Comparison of ENCODE assay signal across 9 cellular contexts in genomic region chr11:67466962-67467771, GRCh38. TPM values are rescaled to one million over a fixed set of nuclear protein-coding genes. Genes with fewer than 3 reads are reported as not detected.
DNase-seq lines count a peak whose midpoint lies in the region; ATAC-seq, FAIRE-seq and TF ChIP-seq lines count a peak whose summit lies in the region.
"Had no signal": no experiment of that assay in that cellular context is flagged by ENCODE, and none has a peak within 500 bp of the region (broad histone marks: within the 10 kb centered on the region; RNA-seq: fewer than 3 reads in every experiment).

No MANE protein-coding gene starts in this region.

- H2BK120ac ChIP-seq in H1 (replicated peaks; ENCODE audit: low read depth, low read length), result no peak overlapping the region

- DNase-seq in Calu3 (no peak), PC-3 (no peak), H1 (ENCODE audit: low read depth in 1 of 2, low spot score in 2 of 2) (no peak), pancreas (peak in 4 of 6 donors; percentile 32 to 79 (median 46)), superior temporal gyrus (ENCODE audit: extremely low spot score) (no peak), GOT3 (lab: John Stamatoyannopoulos, UW) (no peak), H4 (ENCODE audit: low spot score) (no peak)
- DNase-seq: activated effector memory CD4-positive, alpha-beta T cell treated with Interleukin-2 at 50 U/mL for 16 hours had no signal

- peak overlapping the region; percentile 99 for H3K4me2 ChIP-seq in PC-3 (ENCODE audit: low read length)
- peak overlapping the region; percentile 81 to 86; a peak in 3 of 4 replicates for H3K4me2 ChIP-seq in H1 (ENCODE audit: insufficient read depth in 1 of 2, low read depth in 2 of 2, low read length in 2 of 2)

- H3K27ac ChIP-seq in PC-3 (ENCODE audit: low read length) (peak overlapping the region; percentile 90), H1 (ENCODE audit: low read depth, low read length) (no peak overlapping the region), pancreas (peak overlapping the region in 2 of 4 donors; percentile 84 to 89)

- H3K4me1 ChIP-seq in PC-3 (ENCODE audit: insufficient read depth, low read length) (peaks cover 41% of the 10 kb centered on the region), H1 (replicated peaks in 1 of 4; ENCODE audit: control insufficient read depth in 3 of 4, insufficient read depth in 4 of 4, low read length in 3 of 4) (peaks cover 2 to 14% (median 6%) of the 10 kb centered on the region in 4 experiments; a peak in 6 of 7 replicates), pancreas (peaks cover 0 to 23% (median 6%) of the 10 kb centered on the region in 3 donors)

- H3K79me2 ChIP-seq in PC-3 (ENCODE audit: low read length) (peaks cover 28% of the 10 kb centered on the region), H1 (ENCODE audit: control insufficient read depth in 1 of 2, insufficient read depth in 2 of 2, low read length in 2 of 2) (peaks cover 0 to 3% of the 10 kb centered on the region in 2 experiments; a peak in 2 of 4 replicates)

- H3K23me2 ChIP-seq in H1 (ENCODE audit: low read depth, low read length), result peaks cover 6% of the 10 kb centered on the region

- no peak overlapping the region for H2BK12ac ChIP-seq in H1 (ENCODE audit: low read depth, low read length)

- H2AK5ac ChIP-seq in H1 (ENCODE audit: low read depth, low read length), result no peak overlapping the region

- peaks cover 13% of the 10 kb centered on the region for H3F3A ChIP-seq in PC-3 (ENCODE audit: low read length, unreplicated experiment)

- no peak overlapping the region for H3K14ac ChIP-seq in H1 (ENCODE audit: insufficient read length)

- no peaks in the 10 kb centered on the region for H3K9me2 ChIP-seq in PC-3 (replicated peaks; ENCODE audit: low read length)

- FAIRE-seq in H1 (lab: Jason Lieb, UNC), result no peak
- no peak for FAIRE-seq in pancreas (lab: Jason Lieb, UNC)

- no peak for TF ChIP-seq POLR2A in H1 (IDR thresholded peaks at IDR 0.05; ENCODE audit: control extremely low read depth in 1 of 2, low read depth in 2 of 2, low read length in 2 of 2)

- H3K4me3 ChIP-seq in PC-3 (ENCODE audit: low read length), result peak overlapping the region; percentile 85
- peak overlapping the region in 1 of 4 experiments; percentile 90; a peak in 2 of 8 replicates for H3K4me3 ChIP-seq in H1 (ENCODE audit: extremely low read depth in 1 of 4, insufficient read depth in 2 of 4, low read depth in 3 of 4, low read length in 4 of 4)
- peak overlapping the region in 3 of 4 donors; percentile 76 to 98 (median 96) for H3K4me3 ChIP-seq in pancreas

- 88% methylated on average over 8 of the region's 11 CpGs; no CpG with 5 or more reads in 1 of the 2 experiments for WGBS in H1 (ENCODE audit: extremely low coverage in 1 of 2, insufficient coverage in 1 of 2, insufficient read length in 1 of 2, insufficient replicate concordance in 2 of 2, low coverage in 1 of 2, low lambda C conversion rate in 2 of 2, missing lambda C conversion rate in 1 of 2), 2 experiments
- WGBS in pancreas, 2 donors, result 29 to 36% methylated on average over 11 of the region's 11 CpGs

- H3K4me3 Mint-ChIP-seq in Calu3 (ENCODE audit: low read depth, unreplicated experiment), result peak overlapping the region; percentile 85

- no peaks in the 10 kb centered on the region for H3K9me3 Mint-ChIP-seq in Calu3 (ENCODE audit: low read depth, unreplicated experiment)

- H3K36me3 Mint-ChIP-seq in Calu3 (ENCODE audit: insufficient read depth, unreplicated experiment), result peaks cover 55% of the 10 kb centered on the region

- no peak overlapping the region for H3K56ac ChIP-seq in H1 (replicated peaks; ENCODE audit: insufficient read length, low read depth, low read length)

- H2BK5ac ChIP-seq in H1 (ENCODE audit: low read depth, low read length), result no peak overlapping the region

- peaks cover 6% of the 10 kb centered on the region for H3K27me3 Mint-ChIP-seq in Calu3 (ENCODE audit: unreplicated experiment)

- H2BK20ac ChIP-seq in H1 (ENCODE audit: low read length), result no peak overlapping the region

- H3K27me3 ChIP-seq in PC-3 (ENCODE audit: low read length), result no peaks in the 10 kb centered on the region
- H3K27me3 ChIP-seq in H1 (replicated peaks in 1 of 4; ENCODE audit: control insufficient read depth in 3 of 4, extremely low read depth in 1 of 4, insufficient read depth in 3 of 4, low read length in 3 of 4), result no peaks in the 10 kb centered on the region
- H3K27me3 ChIP-seq in pancreas, result no peaks in the 10 kb centered on the region

- no peak for ATAC-seq in PC-3
- no peak for ATAC-seq in pancreas
- no peak for ATAC-seq in GM21360 (IDR thresholded peaks at IDR 0.05; ENCODE audit: unreplicated experiment)

- peaks cover 43% of the 10 kb centered on the region for H3K4me1 Mint-ChIP-seq in Calu3 (ENCODE audit: low read depth, unreplicated experiment)

- CTCF ChIA-PET in Calu3 (lab: Charles Lee), result interaction anchor here (0.5 to 1.1 kb wide), 2 partner anchors 92 to 110 kb away, joined by 3 read pairs; no protein-coding TSS in a partner anchor
- CTCF ChIA-PET in PC-3 (lab: Charles Lee), result interaction anchor here (2.0 kb wide), 1 partner anchor 66 kb away, joined by 15 read pairs; the partner anchor contains the start of gene PPP1CA
- CTCF ChIA-PET in H1 (lab: Charles Lee; ENCODE audit: partially characterized antibody), result interaction anchor here (0.6 to 2.3 kb wide), 12 partner anchors 8 to 297 kb away, joined by 3 to 15 read pairs (median 4); partner anchors contain the start of genes CARNS1, CORO1B and PPP1CA

- peaks cover 2% of the 10 kb centered on the region for H3K79me1 ChIP-seq in H1 (ENCODE audit: low read depth, low read length)

- TF ChIP-seq CTCF in Calu3 (IDR thresholded peaks at IDR 0.05; ENCODE audit: unreplicated experiment), result no peak
- no peak for TF ChIP-seq CTCF in PC-3 (conservative IDR thresholded peaks at IDR 0.05; ENCODE audit: low read depth, low read length)
- TF ChIP-seq CTCF in H1 (IDR thresholded peaks at IDR 0.05; ENCODE audit: control extremely low read depth in 1 of 3, insufficient read depth in 1 of 3, low read depth in 1 of 3, low read length in 3 of 3), result no peak
- no peak for TF ChIP-seq CTCF in pancreas (IDR thresholded peaks at IDR 0.05)

- no peak overlapping the region for H4K5ac ChIP-seq in H1 (ENCODE audit: insufficient read length, low read depth, low read length)

- intact Hi-C loops in Calu3 (cut with micrococcal nuclease; ENCODE audit: unreplicated experiment), result no loop called here
- intact Hi-C loops in PC-3 (cut with micrococcal nuclease), result loop anchor here (5.0 kb wide), 1 partner anchor 40 kb away; the partner anchor contains the start of gene RPS6KB2
- intact Hi-C loops in pancreas (cut with DNase I), result no loop called here

- H4K20me1 ChIP-seq in PC-3 (ENCODE audit: low read length), result no peaks in the 10 kb centered on the region
- H4K20me1 ChIP-seq in H1 (replicated peaks in 1 of 2; ENCODE audit: control insufficient read depth in 1 of 2, insufficient read depth in 2 of 2, low read length in 2 of 2), result peaks cover 0 to 3% of the 10 kb centered on the region in 2 experiments

- H3K27ac Mint-ChIP-seq in Calu3 (ENCODE audit: unreplicated experiment), result peak overlapping the region; percentile 64

- H3K18ac ChIP-seq in H1 (ENCODE audit: extremely low read depth, low read length), result no peak overlapping the region

- no peak overlapping the region for H4K91ac ChIP-seq in H1 (replicated peaks; ENCODE audit: insufficient read length, low read length)

- H3K23ac ChIP-seq in H1 (ENCODE audit: insufficient read length), result no peak overlapping the region

- BruUV-seq in Calu3 (replicated peaks; lab: Mats Ljungman, UMichigan), result no TSS peak
- BruUV-seq in PC-3 (replicated peaks; lab: Mats Ljungman, UMichigan), result no TSS peak

- H2AFZ ChIP-seq in PC-3 (ENCODE audit: low read length) (no peak overlapping the region), H1 (ENCODE audit: low read length) (no peak overlapping the region)

- H3K4ac ChIP-seq in H1 (replicated peaks; ENCODE audit: insufficient read length, low read depth, low read length), result no peak overlapping the region

- H2BK15ac ChIP-seq in H1 (ENCODE audit: low read length), result no peak overlapping the region

- H3K9ac ChIP-seq in PC-3 (ENCODE audit: low read length) (peak overlapping the region; percentile 98), H1 (replicated peaks in 1 of 4; ENCODE audit: extremely low read depth in 1 of 4, low read depth in 3 of 4, low read length in 3 of 4) (no peak overlapping the region)

- H3K9me3 ChIP-seq in PC-3 (ENCODE audit: low read length), result no peaks in the 10 kb centered on the region
- no peaks in the 10 kb centered on the region for H3K9me3 ChIP-seq in H1 (ENCODE audit: insufficient read depth in 2 of 2, low read depth in 1 of 2, low read length in 1 of 2)
- no peaks in the 10 kb centered on the region for H3K9me3 ChIP-seq in pancreas

- no peak overlapping the region; the same call in 1 of the 2 replicates for H4K8ac ChIP-seq in H1 (ENCODE audit: extremely low read depth, insufficient read depth, low read length)

- TF ChIP-seq EP300 in H1 (IDR thresholded peaks at IDR 0.05; ENCODE audit: borderline replicate concordance in 1 of 2, low read depth in 2 of 2, low read length in 2 of 2), result no peak

- H3K36me3 ChIP-seq in PC-3 (ENCODE audit: low read depth, low read length) (no peaks in the 10 kb centered on the region), H1 (ENCODE audit: control insufficient read depth in 2 of 4, insufficient read depth in 4 of 4, low read length in 3 of 4) (no peaks in the 10 kb centered on the region), pancreas (no peaks in the 10 kb centered on the region)

- POLR2A ChIA-PET in PC-3 (lab: Charles Lee; ENCODE audit: unreplicated experiment) (interaction anchor here (0.7 kb wide), 1 partner anchor 93 kb away, joined by 4 read pairs; no protein-coding TSS in a partner anchor), H1 (lab: Charles Lee; ENCODE audit: partially characterized antibody) (interaction anchor here (0.6 to 4.6 kb wide), 18 partner anchors 9 to 295 kb away, joined by 3 to 36 read pairs (median 6); partner anchors contain the start of genes CABP4, CARNS1, CORO1B and GPR152)

- no peak for TF ChIP-seq RAD21 in H1 (IDR thresholded peaks at IDR 0.05 in 1 of 2, conservative IDR thresholded peaks at IDR 0.05 in 1 of 2; ENCODE audit: low read depth in 2 of 2, low read length in 2 of 2)

RNA-seq across cellular contexts. Expression of gene TMEM134, which starts 1.9 kb away (rescaled TPM):
- total RNA-seq in Calu3 (2022) (31.9 and 33.2 TPM in 2 replicates), PC-3 (2014; rRNA removed) (73.5 and 107 TPM in 2 replicates), pancreas (10 to 100 TPM; 45.1 to 72.1 (median 52.4) TPM)
- 32.4 and 33.5 TPM in 2 replicates for total RNA-seq in H1 (2021; fragmentation: NEBNext Ultra II Directional; extraction: Animal tissue kit (Norgen Biotek cat#: 25700))
- polyA plus RNA-seq in H1 (2011; rRNA removed) (229 and 268 TPM in 2 replicates), pancreas (10 to 100 TPM; 90.1 to 93.4 TPM)
- 137 TPM for polyA plus RNA-seq in H1 (2011; cell fraction: cytosol; rRNA removed)
- polyA plus RNA-seq in H1 (2011; cell fraction: nucleus; rRNA removed), result 92.9 TPM
- 33.1 to 44.0 TPM (median 41.7 TPM) in 4 replicates for polyA plus RNA-seq in H1 (2012, experiment 1 of 2)
- 29.0 TPM for polyA plus RNA-seq in H1 (2012, experiment 2 of 2)
- 35.4 TPM for polyA plus RNA-seq in H1 (2013, experiment 1 of 2)
- polyA plus RNA-seq in H1 (2013, experiment 2 of 2), result 38.9 TPM
- polyA minus RNA-seq in H1 (2011; rRNA and poly(A)+ RNA removed), result 3.5 and 4.4 TPM in 2 replicates
- polyA minus RNA-seq in H1 (2011; cell fraction: cytosol; rRNA and poly(A)+ RNA removed), result 15.0 TPM
- polyA minus RNA-seq in H1 (2011; cell fraction: nucleus; rRNA and poly(A)+ RNA removed), result 24.3 TPM
- 17.3 and 38.6 TPM in 2 replicates for total RNA-seq in H4 (2014; rRNA removed; shearing (Covaris generic))

RNA-seq across cellular contexts. Expression of gene CABP4, which starts 12.0 kb away (rescaled TPM):
- total RNA-seq in Calu3 (2022) (24.8 and 25.4 TPM in 2 replicates), PC-3 (2014; rRNA removed) (0.55 TPM in 1 of 2 replicates, not detected in the other), pancreas (1 to 10 TPM in 2 of 6 donors, under 1 TPM in 3, not detected in 1; 0.58 to 1.5 (median 0.88) TPM)
- not detected in 2 replicates for total RNA-seq in H1 (2021; fragmentation: NEBNext Ultra II Directional; extraction: Animal tissue kit (Norgen Biotek cat#: 25700))
- polyA plus RNA-seq in H1 (2011; rRNA removed) (0.03 TPM in 1 of 2 replicates, not detected in the other), pancreas (1 to 10 TPM in 1 of 2 donors, under 1 TPM in 1; 0.99 to 1.2 TPM)
- not detected for polyA plus RNA-seq in H1 (2011; cell fraction: cytosol; rRNA removed)
- polyA plus RNA-seq in H1 (2011; cell fraction: nucleus; rRNA removed), result 0.34 TPM
- polyA plus RNA-seq in H1 (2012, experiment 1 of 2), result not detected in 4 replicates
- polyA plus RNA-seq in H1 (2012, experiment 2 of 2), result not detected
- 0.06 TPM for polyA plus RNA-seq in H1 (2013, experiment 1 of 2)
- 0.09 TPM for polyA plus RNA-seq in H1 (2013, experiment 2 of 2)
- polyA minus RNA-seq in H1 (2011; rRNA and poly(A)+ RNA removed), result not detected in 2 replicates
- not detected for polyA minus RNA-seq in H1 (2011; cell fraction: cytosol; rRNA and poly(A)+ RNA removed)
- not detected for polyA minus RNA-seq in H1 (2011; cell fraction: nucleus; rRNA and poly(A)+ RNA removed)
- total RNA-seq in H4 (2014; rRNA removed; shearing (Covaris generic)), result 0.39 TPM in 1 of 2 replicates, not detected in the other

RNA-seq across cellular contexts. Expression of gene GPR152, which starts 14.6 kb away (rescaled TPM):
- not detected in 2 replicates for total RNA-seq in Calu3 (2022)
- not detected in 2 replicates for total RNA-seq in PC-3 (2014; rRNA removed)
- not detected in 2 replicates for total RNA-seq in H1 (2021; fragmentation: NEBNext Ultra II Directional; extraction: Animal tissue kit (Norgen Biotek cat#: 25700))
- polyA plus RNA-seq in H1 (2011; rRNA removed), result not detected in 2 replicates
- polyA plus RNA-seq in H1 (2011; cell fraction: cytosol; rRNA removed), result not detected
- polyA plus RNA-seq in H1 (2011; cell fraction: nucleus; rRNA removed), result not detected
- polyA plus RNA-seq in H1 (2012, experiment 1 of 2), result not detected in 4 replicates
- polyA plus RNA-seq in H1 (2012, experiment 2 of 2), result not detected
- polyA plus RNA-seq in H1 (2013, experiment 1 of 2), result not detected
- not detected for polyA plus RNA-seq in H1 (2013, experiment 2 of 2)
- not detected in 2 replicates for polyA minus RNA-seq in H1 (2011; rRNA and poly(A)+ RNA removed)
- not detected for polyA minus RNA-seq in H1 (2011; cell fraction: cytosol; rRNA and poly(A)+ RNA removed)
- polyA minus RNA-seq in H1 (2011; cell fraction: nucleus; rRNA and poly(A)+ RNA removed), result not detected
- total RNA-seq in pancreas, result not detected
- not detected for polyA plus RNA-seq in pancreas
- not detected in 2 replicates for total RNA-seq in H4 (2014; rRNA removed; shearing (Covaris generic))

RNA-seq across cellular contexts. Expression of gene AIP, which starts 15.7 kb away (rescaled TPM):
- total RNA-seq in Calu3 (2022) (44.0 and 48.4 TPM in 2 replicates), PC-3 (2014; rRNA removed) (155 and 171 TPM in 2 replicates), pancreas (10 to 100 TPM; 20.2 to 33.3 (median 23.6) TPM)
- total RNA-seq in H1 (2021; fragmentation: NEBNext Ultra II Directional; extraction: Animal tissue kit (Norgen Biotek cat#: 25700)), result 28.8 and 29.8 TPM in 2 replicates
- polyA plus RNA-seq in H1 (2011; rRNA removed) (54.4 and 68.6 TPM in 2 replicates), pancreas (10 to 100 TPM; 45.1 to 45.8 TPM)
- polyA plus RNA-seq in H1 (2011; cell fraction: cytosol; rRNA removed), result 66.1 TPM
- 52.2 TPM for polyA plus RNA-seq in H1 (2011; cell fraction: nucleus; rRNA removed)
- polyA plus RNA-seq in H1 (2012, experiment 1 of 2), result 25.4 to 39.2 TPM (median 35.0 TPM) in 4 replicates
- 35.9 TPM for polyA plus RNA-seq in H1 (2012, experiment 2 of 2)
- polyA plus RNA-seq in H1 (2013, experiment 1 of 2), result 19.5 TPM
- polyA plus RNA-seq in H1 (2013, experiment 2 of 2), result 19.1 TPM
- 27.2 TPM in 2 replicates for polyA minus RNA-seq in H1 (2011; rRNA and poly(A)+ RNA removed)
- 19.8 TPM for polyA minus RNA-seq in H1 (2011; cell fraction: cytosol; rRNA and poly(A)+ RNA removed)
- polyA minus RNA-seq in H1 (2011; cell fraction: nucleus; rRNA and poly(A)+ RNA removed), result 17.7 TPM
- total RNA-seq in H4 (2014; rRNA removed; shearing (Covaris generic)), result 69.9 and 83.0 TPM in 2 replicates

RNA-seq across cellular contexts. Expression of gene CORO1B, which starts 23.9 kb away (rescaled TPM):
- 103 and 116 TPM in 2 replicates for total RNA-seq in Calu3 (2022)
- 209 and 250 TPM in 2 replicates for total RNA-seq in PC-3 (2014; rRNA removed)
- 77.1 and 84.3 TPM in 2 replicates for total RNA-seq in H1 (2021; fragmentation: NEBNext Ultra II Directional; extraction: Animal tissue kit (Norgen Biotek cat#: 25700))
- 131 and 148 TPM in 2 replicates for polyA plus RNA-seq in H1 (2011; rRNA removed)
- polyA plus RNA-seq in H1 (2011; cell fraction: cytosol; rRNA removed), result 141 TPM
- polyA plus RNA-seq in H1 (2011; cell fraction: nucleus; rRNA removed), result 193 TPM
- polyA plus RNA-seq in H1 (2012, experiment 1 of 2), result 50.9 to 80.4 TPM (median 78.0 TPM) in 4 replicates
- 77.6 TPM for polyA plus RNA-seq in H1 (2012, experiment 2 of 2)
- 61.1 TPM for polyA plus RNA-seq in H1 (2013, experiment 1 of 2)
- 55.9 TPM for polyA plus RNA-seq in H1 (2013, experiment 2 of 2)
- 47.7 and 82.2 TPM in 2 replicates for polyA minus RNA-seq in H1 (2011; rRNA and poly(A)+ RNA removed)
- polyA minus RNA-seq in H1 (2011; cell fraction: cytosol; rRNA and poly(A)+ RNA removed), result 51.7 TPM
- 65.5 TPM for polyA minus RNA-seq in H1 (2011; cell fraction: nucleus; rRNA and poly(A)+ RNA removed)
- total RNA-seq in pancreas, result 10 to 100 TPM; 40.3 to 56.3 (median 47.7) TPM
- polyA plus RNA-seq in pancreas, result 10 to 100 TPM; 53.0 to 66.4 TPM
- 96.0 and 111 TPM in 2 replicates for total RNA-seq in H4 (2014; rRNA removed; shearing (Covaris generic))

Comparison
In these comparisons a context has a peak if more than half of its experiments do, and no peak if none do; other contexts are left out.
1. DNase-seq: peak in pancreas (4 of 6); none in Calu3 (single experiment), PC-3 (single experiment), H1 (0 of 2), superior temporal gyrus (single experiment), GOT3 (single experiment) and H4 (single experiment).
2. RNA of gene CABP4, which starts 12.0 kb away (total RNA-seq): 24.8 to 25.4 TPM in Calu3; 0.58 to 1.5 TPM in pancreas, 0.55 TPM in PC-3, not detected in H1 and 0.39 TPM in H4; every median in the first group is over 10 times any median in the second.